In the genomic region with DNA sequence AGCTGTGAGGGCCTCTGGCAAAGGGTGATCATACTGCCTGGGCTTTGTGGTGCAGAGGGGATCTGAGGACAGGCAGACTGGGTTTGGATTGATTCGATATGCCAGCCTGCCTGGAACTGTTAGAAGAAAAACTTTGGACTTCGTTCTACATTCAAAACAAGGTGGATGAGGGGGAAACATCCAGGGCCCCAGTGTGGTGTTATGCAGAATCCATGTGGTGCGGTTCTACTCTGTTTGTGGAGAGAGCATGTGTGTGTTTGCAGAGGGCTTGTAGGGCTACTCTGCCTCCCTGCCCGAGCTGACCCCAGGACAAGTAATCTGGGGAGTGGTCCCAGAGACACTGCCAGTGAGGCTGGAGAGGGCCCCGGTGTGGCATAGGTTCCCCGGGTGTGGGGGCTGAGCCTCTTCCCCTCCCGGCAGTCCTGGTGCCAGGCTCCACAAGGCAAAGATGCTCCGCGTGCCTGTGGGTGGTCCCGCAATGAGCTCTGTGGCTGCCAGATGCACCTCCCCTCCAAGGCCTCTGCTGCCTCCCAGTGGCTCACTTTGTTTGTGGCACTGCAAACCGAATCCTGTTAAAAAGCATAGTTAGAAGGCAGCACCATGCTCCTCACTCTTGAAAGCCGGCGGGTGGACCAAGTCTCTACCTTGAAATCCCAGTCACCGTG, we compare ENCODE assay signal across 8 cellular contexts. TPM values are rescaled to one million over a fixed set of nuclear protein-coding genes. Genes with fewer than 3 reads are reported as not detected.
A peak's percentile ranks its signal among the peaks of the same experiment; 100 is the strongest.
DNase-seq lines count a peak whose midpoint lies in the region; ATAC-seq, FAIRE-seq and TF ChIP-seq lines count a peak whose summit lies in the region.

No MANE protein-coding gene starts in this region.

- no peak overlapping the region for H3K23ac ChIP-seq in H1 (ENCODE audit: insufficient read length)

- H4K8ac ChIP-seq in H1 (ENCODE audit: extremely low read depth, insufficient read depth, low read length), result peak overlapping the region; percentile 22

- WGBS in H1 (ENCODE audit: extremely low coverage in 1 of 2, insufficient coverage in 1 of 2, insufficient read length in 1 of 2, insufficient replicate concordance in 2 of 2, low coverage in 1 of 2, low lambda C conversion rate in 2 of 2, missing lambda C conversion rate in 1 of 2), 2 experiments, result 47% methylated on average over 14 of the region's 14 CpGs; no CpG with 5 or more reads in 1 of the 2 experiments

- CTCF ChIA-PET in BJ (lab: Yijun Ruan, JAX), result interaction anchor here (0.6 to 3.8 kb wide), 21 partner anchors 9 to 624 kb away, joined by 3 to 23 read pairs (median 4); a partner anchor contains a TSS
- CTCF ChIA-PET in H1 (lab: Charles Lee; ENCODE audit: partially characterized antibody), result interaction anchor here (0.6 to 3.6 kb wide), 35 partner anchors 9 to 450 kb away, joined by 3 to 27 read pairs (median 5); a partner anchor contains a TSS

- no peaks in the 10 kb centered on the region for H3K79me2 ChIP-seq in H1 (ENCODE audit: control insufficient read depth in 1 of 2, insufficient read depth in 2 of 2, low read length in 2 of 2)

- no peak overlapping the region for H3K27ac ChIP-seq in H1 (ENCODE audit: low read depth, low read length)

- TF ChIP-seq POLR2A in H1 (IDR thresholded peaks at IDR 0.05; ENCODE audit: control extremely low read depth in 1 of 2, low read depth in 2 of 2, low read length in 2 of 2), result no peak

- H3K9me3 ChIP-seq in H1 (ENCODE audit: insufficient read depth in 2 of 2, low read depth in 1 of 2, low read length in 1 of 2), result no peaks in the 10 kb centered on the region

- ATAC-seq in GM21619 (IDR thresholded peaks at IDR 0.05; ENCODE audit: unreplicated experiment), result peak; percentile 58
- ATAC-seq in HG03439 (IDR thresholded peaks at IDR 0.05; ENCODE audit: unreplicated experiment), result no peak

- peaks cover 0 to 4% (median 2%) of the 10 kb centered on the region in 4 experiments; a peak in 2 of 7 replicates for H3K4me1 ChIP-seq in H1 (replicated peaks in 1 of 4; ENCODE audit: control insufficient read depth in 3 of 4, insufficient read depth in 4 of 4, low read length in 3 of 4)

- no peak overlapping the region for H3K14ac ChIP-seq in H1 (ENCODE audit: insufficient read length)

- H3K4ac ChIP-seq in H1 (replicated peaks; ENCODE audit: insufficient read length, low read depth, low read length), result no peak overlapping the region

- H3K9ac ChIP-seq in H1 (replicated peaks in 1 of 4; ENCODE audit: extremely low read depth in 1 of 4, low read depth in 3 of 4, low read length in 3 of 4), result no peak overlapping the region

- H2AFZ ChIP-seq in H1 (ENCODE audit: low read length), result no peak overlapping the region

- H4K5ac ChIP-seq in H1 (ENCODE audit: insufficient read length, low read depth, low read length), result no peak overlapping the region

- peak; percentile 78 for FAIRE-seq in H1 (lab: Jason Lieb, UNC)

- peak; percentile 95 to 96 for TF ChIP-seq RAD21 in H1 (IDR thresholded peaks at IDR 0.05 in 1 of 2, conservative IDR thresholded peaks at IDR 0.05 in 1 of 2; ENCODE audit: low read depth in 2 of 2, low read length in 2 of 2)

- H2AK5ac ChIP-seq in H1 (ENCODE audit: low read depth, low read length), result no peak overlapping the region

- H2BK15ac ChIP-seq in H1 (ENCODE audit: low read length), result peak overlapping the region; percentile 31; the same call in 1 of the 2 replicates

- H3K18ac ChIP-seq in H1 (ENCODE audit: extremely low read depth, low read length), result no peak overlapping the region

- H2BK5ac ChIP-seq in H1 (ENCODE audit: low read depth, low read length), result no peak overlapping the region

- H3K56ac ChIP-seq in H1 (replicated peaks; ENCODE audit: insufficient read length, low read depth, low read length), result no peak overlapping the region

- H2BK12ac ChIP-seq in H1 (ENCODE audit: low read depth, low read length), result no peak overlapping the region

- H3K36me3 ChIP-seq in BJ (ENCODE audit: control insufficient read depth, insufficient read depth, low read length), result no peaks in the 10 kb centered on the region
- H3K36me3 ChIP-seq in H1 (ENCODE audit: control insufficient read depth in 2 of 4, insufficient read depth in 4 of 4, low read length in 3 of 4), result no peaks in the 10 kb centered on the region

- H3K4me3 ChIP-seq in BJ (ENCODE audit: low read depth, low read length) (no peak overlapping the region), H1 (ENCODE audit: extremely low read depth in 1 of 4, insufficient read depth in 2 of 4, low read depth in 3 of 4, low read length in 4 of 4) (no peak overlapping the region)

- H2BK120ac ChIP-seq in H1 (replicated peaks; ENCODE audit: low read depth, low read length), result no peak overlapping the region

- H2BK20ac ChIP-seq in H1 (ENCODE audit: low read length), result no peak overlapping the region

- POLR2A ChIA-PET in BJ (lab: Charles Lee), result interaction anchor here (1.0 kb wide), 1 partner anchor 110 kb away, joined by 4 read pairs; no protein-coding TSS in a partner anchor
- POLR2A ChIA-PET in H1 (lab: Charles Lee; ENCODE audit: partially characterized antibody), result interaction anchor here (1.6 to 2.2 kb wide), 4 partner anchors 13 to 72 kb away, joined by 5 to 8 read pairs (median 7); no protein-coding TSS in a partner anchor

- no peak overlapping the region for H3K4me2 ChIP-seq in H1 (ENCODE audit: insufficient read depth in 1 of 2, low read depth in 2 of 2, low read length in 2 of 2)

- H4K20me1 ChIP-seq in H1 (replicated peaks in 1 of 2; ENCODE audit: control insufficient read depth in 1 of 2, insufficient read depth in 2 of 2, low read length in 2 of 2), result peaks cover 0 to 1% of the 10 kb centered on the region in 2 experiments

- H3K23me2 ChIP-seq in H1 (ENCODE audit: low read depth, low read length), result peaks cover under 1% of the 10 kb centered on the region; the same call in 1 of the 2 replicates

- no peak for TF ChIP-seq EP300 in H1 (IDR thresholded peaks at IDR 0.05; ENCODE audit: borderline replicate concordance in 1 of 2, low read depth in 2 of 2, low read length in 2 of 2)

- no peaks in the 10 kb centered on the region; the same call in 1 of the 2 replicates for H3K79me1 ChIP-seq in H1 (ENCODE audit: low read depth, low read length)

- DNase-seq in BJ (ENCODE audit: low read depth) (no peak), NCI-H2081 treated with DMSO at 0.1 percent for 48 hours (lab: John Stamatoyannopoulos, UW) (peak; percentile 7), H1 (ENCODE audit: low read depth in 1 of 2, low spot score in 2 of 2) (peak; percentile 46 to 90), medulla oblongata (ENCODE audit: extremely low spot score) (peak; percentile 83)
- DNase-seq in activated CD4-positive, alpha-beta T cell treated with anti-CD3 and anti-CD28 coated beads for 4 hours, result peak; percentile 14 to 37
- DNase-seq in stimulated activated CD8-positive, alpha-beta memory T cell treated with anti-CD3 and anti-CD28 coated beads, Interleukin-7, amount 100 ng/mL, for 4 hours (ENCODE audit: low read depth in 2 of 2), result peak; percentile 21 to 26

- H3K27me3 ChIP-seq in BJ (ENCODE audit: control insufficient read depth, insufficient read depth, low read length), result no peaks in the 10 kb centered on the region
- H3K27me3 ChIP-seq in H1 (replicated peaks in 1 of 4; ENCODE audit: control insufficient read depth in 3 of 4, extremely low read depth in 1 of 4, insufficient read depth in 3 of 4, low read length in 3 of 4), result no peaks in the 10 kb centered on the region

- peak; percentile 91 for TF ChIP-seq CTCF in BJ (IDR thresholded peaks at IDR 0.05; ENCODE audit: insufficient read depth, low read depth, low read length)
- peak in 2 of 3 experiments; percentile 83 to 97; a peak in 3 of 4 replicates for TF ChIP-seq CTCF in H1 (IDR thresholded peaks at IDR 0.05; ENCODE audit: control extremely low read depth in 1 of 3, insufficient read depth in 1 of 3, low read depth in 1 of 3, low read length in 3 of 3)

- H4K91ac ChIP-seq in H1 (replicated peaks; ENCODE audit: insufficient read length, low read length), result no peak overlapping the region

TF ChIP-seq in H1, 55 proteins besides CTCF, POLR2A, EP300 and RAD21 (continues in another document):
- TF ChIP-seq JUND (IDR thresholded peaks at IDR 0.05; ENCODE audit: low read length) (0 out of 2 replicates have a peak, but pooled peaks have one; percentile 55), SP4 (IDR thresholded peaks at IDR 0.05; ENCODE audit: low read length) (no peak), GABPA (IDR thresholded peaks at IDR 0.05; ENCODE audit: borderline replicate concordance, insufficient read depth, low read length) (peak; percentile 63; the same call in 1 of the 2 replicates), EGR1 (IDR thresholded peaks at IDR 0.05; ENCODE audit: borderline replicate concordance, low read depth, low read length) (0 out of 2 replicates have a peak, but pooled peaks have one; percentile 14), SIX5 (IDR thresholded peaks at IDR 0.05; ENCODE audit: low read depth, low read length) (no peak), HDAC2 (IDR thresholded peaks at IDR 0.05; ENCODE audit: borderline replicate concordance in 1 of 2, low read depth in 2 of 2, low read length in 2 of 2) (no peak), YY1 (IDR thresholded peaks at IDR 0.05; ENCODE audit: low read depth, low read length) (peak; percentile 38; the same call in 1 of the 2 replicates)
- TF ChIP-seq, protein P1, sequence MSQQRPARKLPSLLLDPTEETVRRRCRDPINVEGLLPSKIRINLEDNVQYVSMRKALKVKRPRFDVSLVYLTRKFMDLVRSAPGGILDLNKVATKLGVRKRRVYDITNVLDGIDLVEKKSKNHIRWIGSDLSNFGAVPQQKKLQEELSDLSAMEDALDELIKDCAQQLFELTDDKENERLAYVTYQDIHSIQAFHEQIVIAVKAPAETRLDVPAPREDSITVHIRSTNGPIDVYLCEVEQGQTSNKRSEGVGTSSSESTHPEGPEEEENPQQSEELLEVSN (IDR thresholded peaks at IDR 0.05), result 0 out of 2 replicates have a peak, but pooled peaks have one; percentile 8
- TF ChIP-seq, protein P2, sequence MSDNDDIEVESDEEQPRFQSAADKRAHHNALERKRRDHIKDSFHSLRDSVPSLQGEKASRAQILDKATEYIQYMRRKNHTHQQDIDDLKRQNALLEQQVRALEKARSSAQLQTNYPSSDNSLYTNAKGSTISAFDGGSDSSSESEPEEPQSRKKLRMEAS (IDR thresholded peaks at IDR 0.05), result 0 out of 2 replicates have a peak, but pooled peaks have one; percentile 32

RNA-seq across cellular contexts. Expression of a gene that starts 22.3 kb away (rescaled TPM):
- polyA plus RNA-seq in BJ (2011; rRNA removed) (67.3 and 99.8 TPM in 2 replicates), H1 (2011; rRNA removed) (35.5 and 43.6 TPM in 2 replicates)
- 31.1 and 39.1 TPM in 2 replicates for polyA minus RNA-seq in BJ (2011; rRNA and poly(A)+ RNA removed)
- 81.9 and 84.8 TPM in 2 replicates for total RNA-seq in H1 (2021; fragmentation: NEBNext Ultra II Directional; extraction: Animal tissue kit (Norgen Biotek cat#: 25700))
- 51.7 TPM for polyA plus RNA-seq in H1 (2011; cell fraction: cytosol; rRNA removed)
- 54.2 TPM for polyA plus RNA-seq in H1 (2011; cell fraction: nucleus; rRNA removed)
- 68.2 to 75.6 TPM (median 71.3 TPM) in 4 replicates for polyA plus RNA-seq in H1 (2012, experiment 1 of 2)
- polyA plus RNA-seq in H1 (2012, experiment 2 of 2), result 27.7 TPM
- 54.0 TPM for polyA plus RNA-seq in H1 (2013, experiment 1 of 2)
- 54.0 TPM for polyA plus RNA-seq in H1 (2013, experiment 2 of 2)
- 51.8 and 52.5 TPM in 2 replicates for polyA minus RNA-seq in H1 (2011; rRNA and poly(A)+ RNA removed)
- 33.2 TPM for polyA minus RNA-seq in H1 (2011; cell fraction: cytosol; rRNA and poly(A)+ RNA removed)
- 26.5 TPM for polyA minus RNA-seq in H1 (2011; cell fraction: nucleus; rRNA and poly(A)+ RNA removed)
